ENCODE assay signal across 8 cellular contexts in the genomic region with DNA sequence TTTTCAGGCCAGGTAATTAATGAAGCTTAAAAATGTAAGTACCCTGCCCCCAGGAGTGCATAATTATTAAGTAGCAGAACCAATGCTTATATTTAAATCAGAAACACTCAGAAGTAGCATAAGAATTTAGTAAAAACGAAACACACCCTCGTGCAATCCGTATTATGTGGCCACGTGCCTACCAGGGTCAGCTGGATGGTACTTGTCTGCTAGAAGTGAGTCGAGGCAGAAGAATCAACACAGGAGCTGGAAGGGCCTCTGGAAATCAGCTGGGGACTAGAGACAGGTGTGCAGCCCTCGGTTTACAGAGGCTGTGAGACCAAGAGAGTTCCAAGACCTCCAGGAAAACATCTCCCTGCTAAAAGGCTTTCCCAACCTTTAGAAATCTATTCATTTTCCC. TPM values are rescaled to one million over a fixed set of nuclear protein-coding genes. Genes with fewer than 3 reads are reported as not detected.
DNase-seq lines count a peak whose midpoint lies in the region; ATAC-seq, FAIRE-seq and TF ChIP-seq lines count a peak whose summit lies in the region.

No MANE protein-coding gene starts in this region.

- H3K27me3 Mint-ChIP-seq in glutamatergic neuron (ENCODE audit: unreplicated experiment) = peaks cover 14% of the 10 kb centered on the region

- in situ Hi-C loops in GM13977 (cut with MboI; ENCODE audit: low pct_unique_long_range_greater_than_20kb, low sequenced_read_pairs, unreplicated experiment) = no loop called here

- H3K9me3 ChIP-seq in SJCRH30 (replicated peaks) (no peaks in the 10 kb centered on the region), parathyroid adenoma (ENCODE audit: control insufficient read depth, low read length) (no peaks in the 10 kb centered on the region)

- peak overlapping the region; percentile 85 for H2AFZ ChIP-seq in parathyroid adenoma

- peak overlapping the region; percentile 97 for H3K27ac Mint-ChIP-seq in glutamatergic neuron (ENCODE audit: unreplicated experiment)

- H3K27me3 ChIP-seq in SJCRH30 (no peaks in the 10 kb centered on the region), parathyroid adenoma (ENCODE audit: control insufficient read depth, insufficient read depth, low read length) (no peaks in the 10 kb centered on the region)

- H3K9me3 Mint-ChIP-seq in glutamatergic neuron (ENCODE audit: unreplicated experiment) = peaks cover 18% of the 10 kb centered on the region

- peaks cover 29% of the 10 kb centered on the region for H3K4me1 Mint-ChIP-seq in glutamatergic neuron (ENCODE audit: low read depth, unreplicated experiment)

- H3K36me3 Mint-ChIP-seq in glutamatergic neuron (ENCODE audit: unreplicated experiment) = no peaks in the 10 kb centered on the region

- DNase-seq in GM13977 (ENCODE audit: low spot score) = peak; percentile 30
- peak in 1 of 2 experiments; percentile 47 for DNase-seq in SJCRH30
- DNase-seq in glutamatergic neuron = no peak
- no peak for DNase-seq in AML-193 (lab: John Stamatoyannopoulos, UW)
- no peak for DNase-seq in omental fat pad (ENCODE audit: low spot score)
- DNase-seq in GM12892 (ENCODE audit: insufficient read length) = no peak

- H3K27ac ChIP-seq in SJCRH30 (no peak overlapping the region), parathyroid adenoma (peak overlapping the region; percentile 72)

- TF ChIP-seq CTCF in GM13977 (IDR thresholded peaks at IDR 0.05; ENCODE audit: extremely low read depth, insufficient read depth, missing control alignments) = no peak
- no peak for TF ChIP-seq CTCF in glutamatergic neuron (IDR thresholded peaks at IDR 0.05; ENCODE audit: partially characterized antibody, unreplicated experiment)
- TF ChIP-seq CTCF in parathyroid adenoma (IDR thresholded peaks at IDR 0.05) = no peak
- TF ChIP-seq CTCF in omental fat pad (IDR thresholded peaks at IDR 0.05) = no peak

- FAIRE-seq in GM12892 (lab: Jason Lieb, UNC) = no peak

- H3K4me3 ChIP-seq in SJCRH30 (peak overlapping the region; percentile 62), parathyroid adenoma (ENCODE audit: low read depth, low read length) (peak overlapping the region; percentile 93)

- H3K4me3 Mint-ChIP-seq in glutamatergic neuron (ENCODE audit: unreplicated experiment) = peak overlapping the region; percentile 92

- no peaks in the 10 kb centered on the region for H3K79me2 ChIP-seq in parathyroid adenoma

- H3K9ac ChIP-seq in parathyroid adenoma = no peak overlapping the region

- H3K4me1 ChIP-seq in SJCRH30 (no peaks in the 10 kb centered on the region), parathyroid adenoma (peaks cover 3% of the 10 kb centered on the region)

- no peak for TF ChIP-seq POLR2A in GM12892 (IDR thresholded peaks at IDR 0.05; ENCODE audit: low read depth, low read length)

- H3K36me3 ChIP-seq in SJCRH30 (no peaks in the 10 kb centered on the region), parathyroid adenoma (ENCODE audit: control insufficient read depth, insufficient read depth, low read length) (no peaks in the 10 kb centered on the region)

- peak overlapping the region; percentile 86 for H3K4me2 ChIP-seq in parathyroid adenoma (ENCODE audit: low read length)

- ATAC-seq in GM19351 (IDR thresholded peaks at IDR 0.05; ENCODE audit: unreplicated experiment) = no peak
- no peak for ATAC-seq in omental fat pad (ENCODE audit: low FRiP score)

RNA-seq across cellular contexts. Expression of gene FAM47E, which starts 0.6 kb away (rescaled TPM):
- total RNA-seq in SJCRH30 (2014; rRNA removed; shearing (Covaris generic)) = 0.02 and 0.28 TPM in 2 replicates
- total RNA-seq in glutamatergic neuron (ENCODE audit: unreplicated experiment) (2.9 TPM), omental fat pad (1 to 10 TPM; 1.7 to 7.8 (median 3.1) TPM)
- polyA plus RNA-seq in GM12892 (2012; ENCODE audit: missing spikeins) = not detected

RNA-seq across cellular contexts. Expression of gene SCARB2, which starts 37.3 kb away (rescaled TPM):
- 97.5 and 99.4 TPM in 2 replicates for total RNA-seq in SJCRH30 (2014; rRNA removed; shearing (Covaris generic))
- total RNA-seq in glutamatergic neuron (ENCODE audit: unreplicated experiment) (330 TPM), omental fat pad (100 to 1,000 TPM; 106 to 174 (median 172) TPM)
- 16.1 TPM for polyA plus RNA-seq in GM12892 (2012; ENCODE audit: missing spikeins)

RNA-seq across cellular contexts. Expression of gene STBD1, which starts 55.6 kb away (rescaled TPM):
- total RNA-seq in SJCRH30 (2014; rRNA removed; shearing (Covaris generic)) = 2.4 and 2.8 TPM in 2 replicates
- total RNA-seq in glutamatergic neuron (ENCODE audit: unreplicated experiment) = 15.9 TPM
- 10 to 100 TPM; 12.8 to 49.3 (median 24.9) TPM for total RNA-seq in omental fat pad
- polyA plus RNA-seq in GM12892 (2012; ENCODE audit: missing spikeins) = 0.08 TPM
